22 cellular contexts compared by ENCODE assay signal in the genomic region with DNA sequence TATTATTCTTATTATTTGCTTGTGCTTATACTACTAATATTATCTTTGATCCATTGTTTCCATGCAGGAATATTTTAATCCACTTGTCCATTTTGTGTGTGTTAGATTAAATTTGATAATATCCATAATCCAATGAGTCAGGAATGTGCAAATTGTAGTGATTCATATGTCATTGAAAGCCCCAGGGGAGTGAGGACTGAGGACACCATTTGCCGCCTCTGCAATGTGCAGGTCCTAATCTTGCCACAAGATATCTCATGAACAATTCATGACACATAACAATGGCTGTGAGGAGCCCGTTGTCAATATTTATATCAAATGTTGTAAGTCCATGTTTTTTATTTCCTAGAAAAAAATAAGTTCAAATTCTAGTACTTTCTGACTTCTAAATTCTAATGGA.
"Had no signal": no experiment of that assay in that cellular context is flagged by ENCODE, and none has a peak within 500 bp of the region (broad histone marks: within the 10 kb centered on the region; RNA-seq: fewer than 3 reads in every experiment).

No MANE protein-coding gene starts in this region.

- H3K9me3 Mint-ChIP-seq: activated naive CD8-positive, alpha-beta T cell treated with anti-CD3 and anti-CD28 coated beads, Interleukin-2, amount 50 U/mL, for 24 hours; endodermal cell; natural killer cell treated with Interleukin-12 subunit alpha and Interleukin-12 subunit beta and Interleukin-15 and Interleukin-18, amount 100 ng/mL, for 72 hours; stimulated activated naive CD8-positive, alpha-beta T cell treated with anti-CD3 and anti-CD28 coated beads, Interleukin-15, Interleukin-2, amounts not matched to agents 100 ng/mL and 50 ng/mL, for 24 hours; T-cell had no signal

- H3K4me3 ChIP-seq: cardiac muscle cell, dorsolateral prefrontal cortex, left ventricle myocardium inferior, prostate gland, right lobe of liver, testis had no signal

- ATAC-seq: activated naive CD8-positive, alpha-beta T cell treated with anti-CD3 and anti-CD28 coated beads, Interleukin-2, amount 50 U/mL, for 24 hours; activated T-helper 17 cell treated with anti-CD3 and anti-CD28 coated beads, Interleukin-2, amount 50 U/mL, for 72 hours; natural killer cell treated with Interleukin-12 subunit alpha and Interleukin-12 subunit beta and Interleukin-15 and Interleukin-18, amount 100 ng/mL, for 72 hours; right lobe of liver; T-cell had no signal

- H3K4me1 Mint-ChIP-seq: activated T-helper 17 cell treated with anti-CD3 and anti-CD28 coated beads, Interleukin-2, amount 50 U/mL, for 72 hours; endodermal cell had no signal

- H3K27ac ChIP-seq: cardiac muscle cell, dorsolateral prefrontal cortex, right lobe of liver, testis, VCaP had no signal

- H3K27ac Mint-ChIP-seq: activated naive CD8-positive, alpha-beta T cell treated with anti-CD3 and anti-CD28 coated beads, Interleukin-2, amount 50 U/mL, for 24 hours; activated T-helper 17 cell treated with anti-CD3 and anti-CD28 coated beads, Interleukin-2, amount 50 U/mL, for 72 hours; endodermal cell; memory B cell; natural killer cell treated with Interleukin-12 subunit alpha and Interleukin-12 subunit beta and Interleukin-15 and Interleukin-18, amount 100 ng/mL, for 72 hours; stimulated activated naive CD8-positive, alpha-beta T cell treated with anti-CD3 and anti-CD28 coated beads, Interleukin-15, Interleukin-2, amounts not matched to agents 100 ng/mL and 50 ng/mL, for 24 hours; T-cell had no signal

- DNase-seq: activated CD4-positive, alpha-beta T cell treated with anti-CD3 and anti-CD28 coated beads for 1 hour; activated CD4-positive, alpha-beta T cell treated with anti-CD3 and anti-CD28 coated beads, Interleukin-2, amount 50 U/mL, for 4 hours; activated naive CD4-positive, alpha-beta T cell treated with Interleukin-2 at 50 U/mL for 16 hours; activated naive CD8-positive, alpha-beta T cell treated with anti-CD3 and anti-CD28 coated beads, Interleukin-2, amount 50 U/mL, for 24 hours; activated T-cell treated with anti-CD3 and anti-CD28 coated beads for 4 hours; aorta; dorsolateral prefrontal cortex; endodermal cell; hypothalamus; left ventricle myocardium inferior; occipital lobe; right lobe of liver; T-cell; T1000; testis had no signal

- H3K27me3 ChIP-seq: cardiac muscle cell, dorsolateral prefrontal cortex, right lobe of liver, testis had no signal

- H3K4me3 Mint-ChIP-seq: activated naive CD8-positive, alpha-beta T cell treated with anti-CD3 and anti-CD28 coated beads, Interleukin-2, amount 50 U/mL, for 24 hours; activated T-helper 17 cell treated with anti-CD3 and anti-CD28 coated beads, Interleukin-2, amount 50 U/mL, for 72 hours; endodermal cell; memory B cell; natural killer cell treated with Interleukin-12 subunit alpha and Interleukin-12 subunit beta and Interleukin-15 and Interleukin-18, amount 100 ng/mL, for 72 hours; stimulated activated naive CD8-positive, alpha-beta T cell treated with anti-CD3 and anti-CD28 coated beads, Interleukin-15, Interleukin-2, amounts not matched to agents 100 ng/mL and 50 ng/mL, for 24 hours; T-cell had no signal

- H3K9me3 ChIP-seq: left ventricle myocardium inferior, prostate gland, right lobe of liver, testis had no signal

- H3K36me3 Mint-ChIP-seq: natural killer cell treated with Interleukin-12 subunit alpha and Interleukin-12 subunit beta and Interleukin-15 and Interleukin-18, amount 100 ng/mL, for 72 hours had no signal

- H3K27me3 Mint-ChIP-seq: activated naive CD8-positive, alpha-beta T cell treated with anti-CD3 and anti-CD28 coated beads, Interleukin-2, amount 50 U/mL, for 24 hours; activated T-helper 17 cell treated with anti-CD3 and anti-CD28 coated beads, Interleukin-2, amount 50 U/mL, for 72 hours; memory B cell; natural killer cell treated with Interleukin-12 subunit alpha and Interleukin-12 subunit beta and Interleukin-15 and Interleukin-18, amount 100 ng/mL, for 72 hours; stimulated activated naive CD8-positive, alpha-beta T cell treated with anti-CD3 and anti-CD28 coated beads, Interleukin-15, Interleukin-2, amounts not matched to agents 100 ng/mL and 50 ng/mL, for 24 hours; T-cell had no signal

- H3K36me3 ChIP-seq: cardiac muscle cell, left ventricle myocardium inferior, prostate gland, right lobe of liver had no signal
